In genomic region chr7:130793855-130794618, GRCh38 we compare ENCODE assay signal across 13 cellular contexts.
A peak's percentile ranks its signal among the peaks of the same experiment; 100 is the strongest.
DNase-seq lines count a peak whose midpoint lies in the region; ATAC-seq, FAIRE-seq and TF ChIP-seq lines count a peak whose summit lies in the region.
"Had no signal": no experiment of that assay in that cellular context is flagged by ENCODE, and none has a peak within 500 bp of the region (broad histone marks: within the 10 kb centered on the region; RNA-seq: fewer than 3 reads in every experiment).

No MANE protein-coding gene starts in this region.

- H4K20me1 ChIP-seq in endothelial cell of umbilical vein (replicated peaks; ENCODE audit: control insufficient read depth, extremely low read depth, insufficient read depth, low read length) = no peaks in the 10 kb centered on the region

- no peak overlapping the region for H2AFZ ChIP-seq in endothelial cell of umbilical vein (ENCODE audit: low read depth, low read length)

- H3K4me1 ChIP-seq in endothelial cell of umbilical vein (ENCODE audit: control insufficient read depth, extremely low read depth, insufficient read depth, low read length) = no peaks in the 10 kb centered on the region

- H3K4me3 Mint-ChIP-seq in T-helper 17 cell (no peak overlapping the region), chondrocyte (ENCODE audit: unreplicated experiment) (no peak overlapping the region)

- BruUV-seq in endothelial cell of umbilical vein (replicated peaks; lab: Mats Ljungman, UMichigan) = no TSS peak

- CTCF ChIA-PET in endothelial cell of umbilical vein (lab: Charles Lee) = interaction anchor here (1.2 to 2.7 kb wide), 6 partner anchors 8 to 38 kb away, joined by 3 to 15 read pairs (median 4); no protein-coding TSS in a partner anchor

- peaks cover 13% of the 10 kb centered on the region for H3K9me3 Mint-ChIP-seq in chondrocyte (ENCODE audit: low read depth)

- no peak for FAIRE-seq in endothelial cell of umbilical vein (lab: Jason Lieb, UNC)
- FAIRE-seq: GM18507 had no signal

- intact Hi-C loops in endothelial cell of umbilical vein (cut with micrococcal nuclease) = no loop called here

- peak overlapping the region; percentile 58 for H3K4me2 ChIP-seq in endothelial cell of umbilical vein (ENCODE audit: insufficient read depth, low read length)

- no peaks in the 10 kb centered on the region for H3K79me2 ChIP-seq in endothelial cell of umbilical vein (ENCODE audit: control insufficient read depth, insufficient read depth, low read length)

- peaks cover 3 to 4% of the 10 kb centered on the region in 2 experiments for H3K27me3 ChIP-seq in endothelial cell of umbilical vein (ENCODE audit: control insufficient read depth in 2 of 2, insufficient read depth in 2 of 2, low read length in 2 of 2)

- no peak overlapping the region for H3K27ac ChIP-seq in endothelial cell of umbilical vein (ENCODE audit: insufficient read depth, low read depth, low read length)
- H3K27ac ChIP-seq: psoas muscle had no signal

- dilution Hi-C loops in endothelial cell of umbilical vein (cut with MboI; ENCODE audit: extremely low pct_ligation_motif_present, low sequenced_read_pairs) = no loop called here

- TF ChIP-seq CTCF in endothelial cell of umbilical vein (IDR thresholded peaks at IDR 0.05; ENCODE audit: extremely low read depth in 1 of 2, insufficient read depth in 1 of 2, low read depth in 1 of 2, low read length in 2 of 2) (peak in 1 of 2 donors; percentile 5), chondrocyte (IDR thresholded peaks at IDR 0.05) (no peak)

- H3K4me1 Mint-ChIP-seq in T-helper 17 cell = no peaks in the 10 kb centered on the region
- H3K4me1 Mint-ChIP-seq in chondrocyte (ENCODE audit: low read depth) = peaks cover 7% of the 10 kb centered on the region

- peak; percentile 62 for DNase-seq in COLO829 (ENCODE audit: low spot score)
- DNase-seq in RPMI7951 (ENCODE audit: low read depth) = peak; percentile 73
- peak; percentile 6 for DNase-seq in endothelial cell of umbilical vein (ENCODE audit: low read depth, low spot score)
- DNase-seq in pons (ENCODE audit: low spot score) = peak; percentile 61
- no peak for DNase-seq in T-helper 17 cell
- DNase-seq in chondrocyte (ENCODE audit: low spot score) = no peak
- no peak for DNase-seq in NCI-H345 treated with DMSO at 0.1 percent for 48 hours (lab: John Stamatoyannopoulos, UW; ENCODE audit: unreplicated experiment)
- no peak for DNase-seq in NCI-H1105 treated with DMSO at 0.1 percent for 48 hours (lab: John Stamatoyannopoulos, UW)
- DNase-seq: activated CD4-positive, alpha-beta T cell treated with anti-CD3 and anti-CD28 coated beads for 4 hours; activated naive CD4-positive, alpha-beta T cell treated with anti-CD3 and anti-CD28 coated beads, Interleukin-2, amount 50 U/mL, for 16 hours; left colon; psoas muscle had no signal

- H3K36me3 ChIP-seq in endothelial cell of umbilical vein (ENCODE audit: control insufficient read depth in 2 of 2, extremely low read depth in 1 of 2, insufficient read depth in 2 of 2, low read length in 2 of 2) = no peaks in the 10 kb centered on the region

- no peak for TF ChIP-seq POLR2A in endothelial cell of umbilical vein (IDR thresholded peaks at IDR 0.05; ENCODE audit: low read depth, low read length)

- no peaks in the 10 kb centered on the region for H3K9me3 ChIP-seq in endothelial cell of umbilical vein (replicated peaks; ENCODE audit: control insufficient read depth, insufficient read depth, low read length)
- H3K9me3 ChIP-seq in T-helper 17 cell (ENCODE audit: control insufficient read depth, low read length, poor library complexity, severe bottlenecking) = no peaks in the 10 kb centered on the region
- H3K9me3 ChIP-seq: psoas muscle had no signal

- H3K36me3 Mint-ChIP-seq in T-helper 17 cell (ENCODE audit: low read depth) = no peaks in the 10 kb centered on the region
- H3K36me3 Mint-ChIP-seq in chondrocyte (ENCODE audit: low read depth) = peaks cover 3% of the 10 kb centered on the region

- peak overlapping the region; percentile 16 for H3K9ac ChIP-seq in endothelial cell of umbilical vein (replicated peaks; ENCODE audit: extremely low read depth, insufficient read depth, low read length)

- no peaks in the 10 kb centered on the region for H3K27me3 Mint-ChIP-seq in T-helper 17 cell
- peaks cover 6% of the 10 kb centered on the region for H3K27me3 Mint-ChIP-seq in chondrocyte (ENCODE audit: low read depth)

- POLR2A ChIA-PET in endothelial cell of umbilical vein (lab: Charles Lee) = no interaction called here

- H3K27ac Mint-ChIP-seq in T-helper 17 cell = no peak overlapping the region
- no peak overlapping the region for H3K27ac Mint-ChIP-seq in chondrocyte (ENCODE audit: unreplicated experiment)

- H3K4me3 ChIP-seq in endothelial cell of umbilical vein (replicated peaks in 1 of 3; ENCODE audit: insufficient read depth in 1 of 3, low read depth in 1 of 3, low read length in 3 of 3) = no peak overlapping the region
- H3K4me3 ChIP-seq: psoas muscle had no signal

- ATAC-seq in T-helper 17 cell = no peak
- ATAC-seq: left colon, psoas muscle had no signal

- no peaks in the 10 kb centered on the region for H3K9me1 ChIP-seq in endothelial cell of umbilical vein (replicated peaks; ENCODE audit: control insufficient read depth, extremely low read depth, insufficient read depth, low read length)

TF ChIP-seq in endothelial cell of umbilical vein, 7 proteins besides CTCF, POLR2A, EP300 and RAD21:
- TF ChIP-seq GATA2 (IDR thresholded peaks at IDR 0.05; ENCODE audit: insufficient read depth, insufficient read length, low read depth, low read length) = no peak
- TF ChIP-seq POLR2AphosphoS5 (IDR thresholded peaks at IDR 0.05; ENCODE audit: insufficient read depth, low read depth, low read length) = no peak
- no peak for TF ChIP-seq MYC (IDR thresholded peaks at IDR 0.05; ENCODE audit: low read depth, low read length)
- no peak for TF ChIP-seq JUN (IDR thresholded peaks at IDR 0.05; ENCODE audit: borderline replicate concordance, insufficient read depth, insufficient read length, low read depth)
- TF ChIP-seq MAX (IDR thresholded peaks at IDR 0.05; ENCODE audit: insufficient read depth, insufficient read length) = no peak
- TF ChIP-seq FOS (IDR thresholded peaks at IDR 0.05; ENCODE audit: borderline replicate concordance, insufficient read depth, low read length) = no peak
- TF ChIP-seq EZH2 (IDR thresholded peaks at IDR 0.05; ENCODE audit: borderline replicate concordance, low read depth, low read length, severe bottlenecking) = no peak

Comparison
In these comparisons a context has a peak if more than half of its experiments do, and no peak if none do; other contexts are left out.
1. DNase-seq: peak in COLO829 (single experiment), RPMI7951 (single experiment), endothelial cell of umbilical vein (single experiment) and pons (single experiment); none in T-helper 17 cell (0 of 3), chondrocyte (single experiment), NCI-H345 treated with DMSO at 0.1 percent for 48 hours (single experiment) and NCI-H1105 treated with DMSO at 0.1 percent for 48 hours (single experiment).